Comparison of ENCODE assay signal across 7 cellular contexts in genomic region chr5:65876496-65876895, GRCh38.
"Had no signal": no experiment of that assay in that cellular context is flagged by ENCODE, and none has a peak within 500 bp of the region (broad histone marks: within the 10 kb centered on the region; RNA-seq: fewer than 3 reads in every experiment).

No MANE protein-coding gene starts in this region.

- H3K4me1 Mint-ChIP-seq: GM23338, H9 had no signal

- H3K4me3 ChIP-seq: GM23338 had no signal

- H2AFZ ChIP-seq: GM23338 had no signal

- H3K27ac ChIP-seq: HL-60, KMS-11 had no signal

- H3K4me2 ChIP-seq: GM23338, KMS-11 had no signal

- H3K36me3 Mint-ChIP-seq: IgD-negative memory B cell had no signal

- DNase-seq: H9, HCEC 1CT, KBM-7 had no signal

- H3K27me3 Mint-ChIP-seq: IgD-negative memory B cell had no signal

- H3K9me3 Mint-ChIP-seq: GM23338 had no signal

- H3K27ac Mint-ChIP-seq: GM23338, H9 had no signal

- H3K4me3 Mint-ChIP-seq: GM23338, H9, IgD-negative memory B cell had no signal

- H3K9ac ChIP-seq: KMS-11 had no signal
